Comparison of ENCODE assay signal across 7 cellular contexts in the genomic region with DNA sequence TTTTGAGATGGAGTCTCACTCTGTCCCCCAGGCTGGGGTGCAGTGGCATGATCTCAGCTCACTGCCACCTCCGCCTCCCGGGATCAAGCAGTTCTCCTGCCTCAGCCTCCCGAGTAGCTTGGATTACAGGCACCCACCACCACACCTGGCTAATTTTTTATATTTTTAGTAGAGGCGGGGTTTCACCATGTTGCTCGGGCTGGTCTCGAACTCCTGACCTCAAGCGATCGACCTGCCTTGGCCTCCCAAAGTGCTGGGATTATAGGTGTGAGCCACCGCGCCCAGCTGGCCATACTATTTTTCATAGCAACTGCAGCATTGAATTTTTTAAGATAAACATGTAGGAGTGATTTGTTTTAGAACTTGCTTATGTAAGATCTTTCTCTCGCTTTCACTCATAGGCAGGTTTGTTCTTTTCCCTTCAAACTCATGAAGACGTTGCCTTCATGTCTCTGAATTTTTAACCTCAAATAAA.
A peak's percentile ranks its signal among the peaks of the same experiment; 100 is the strongest.
DNase-seq lines count a peak whose midpoint lies in the region; ATAC-seq and TF ChIP-seq lines count a peak whose summit lies in the region.
"Not testable (repeated sequence)": the region's sequence is repeated elsewhere in the genome, so short reads cannot be mapped to it uniquely, and the experiment has no call there.

No MANE protein-coding gene starts in this region.

- not testable (repeated sequence) for H3K36me3 Mint-ChIP-seq in natural killer cell

- intact Hi-C loops in natural killer cell (cut with micrococcal nuclease), result loop anchor here (10.0 kb wide), 1 partner anchor 243 kb away; no protein-coding TSS in a partner anchor
- intact Hi-C loops in stomach (cut with DNase I; ENCODE audit: low total_unique reads), result not testable (repeated sequence)

- not testable (repeated sequence) for H3K27me3 Mint-ChIP-seq in natural killer cell (ENCODE audit: low read depth in 2 of 2)

- 83 to 96% (median 90%) methylated on average over 12 of the region's 12 CpGs for WGBS in stomach, 5 donors

- not testable (repeated sequence) for H3K27me3 ChIP-seq in stomach

- H3K4me1 Mint-ChIP-seq in natural killer cell, result peaks cover 49 to 69% of the 10 kb centered on the region in 2 donors

- TF ChIP-seq POLR2A in stomach (IDR thresholded peaks at IDR 0.05), result not testable (repeated sequence)

- peak; percentile 45 for ATAC-seq in GM18502 (IDR thresholded peaks at IDR 0.05; ENCODE audit: poor library complexity, unreplicated experiment)
- peak; percentile 40 for ATAC-seq in HG02798 (IDR thresholded peaks at IDR 0.05; ENCODE audit: poor library complexity, unreplicated experiment)
- not testable (repeated sequence) for ATAC-seq in natural killer cell

- H3K4me3 Mint-ChIP-seq in natural killer cell, result not testable (repeated sequence)

- not testable (repeated sequence) for H3K36me3 ChIP-seq in stomach

- H3K4me3 ChIP-seq in coronary artery, stomach: not testable (repeated sequence)

- H3K27ac Mint-ChIP-seq in natural killer cell, result peak overlapping the region; percentile 97 to 99

- not testable (repeated sequence) for H3K9me3 ChIP-seq in stomach

- not testable (repeated sequence) for TF ChIP-seq CTCF in coronary artery (IDR thresholded peaks at IDR 0.05); natural killer cell (IDR thresholded peaks at IDR 0.05); stomach (IDR thresholded peaks at IDR 0.05)

- DNase-seq in activated CD4-positive, CD25-positive, alpha-beta regulatory T cell treated with anti-CD3 and anti-CD28 coated beads, Interleukin-2, amount 50 U/mL, for 72 hours, result peak; percentile 26
- peak; percentile 19 for DNase-seq in activated T-cell treated with anti-CD3 and anti-CD28 coated beads, Interleukin-2, amount 50 U/mL, for 48 hours
- DNase-seq in coronary artery (ENCODE audit: low spot score) (peak; percentile 38), stomach (peak; percentile 13)
- not testable (repeated sequence) for DNase-seq in natural killer cell

- H3K9me3 Mint-ChIP-seq in natural killer cell, result not testable (repeated sequence)

- not testable (repeated sequence) for TF ChIP-seq EP300 in stomach (IDR thresholded peaks at IDR 0.05)

- not testable (repeated sequence) for H3K27ac ChIP-seq in coronary artery, stomach

- H3K4me1 ChIP-seq in stomach, result peaks cover 0 to 20% (median 6%) of the 10 kb centered on the region in 4 donors
